Comparison of ENCODE assay signal across 8 cellular contexts in the genomic region with DNA sequence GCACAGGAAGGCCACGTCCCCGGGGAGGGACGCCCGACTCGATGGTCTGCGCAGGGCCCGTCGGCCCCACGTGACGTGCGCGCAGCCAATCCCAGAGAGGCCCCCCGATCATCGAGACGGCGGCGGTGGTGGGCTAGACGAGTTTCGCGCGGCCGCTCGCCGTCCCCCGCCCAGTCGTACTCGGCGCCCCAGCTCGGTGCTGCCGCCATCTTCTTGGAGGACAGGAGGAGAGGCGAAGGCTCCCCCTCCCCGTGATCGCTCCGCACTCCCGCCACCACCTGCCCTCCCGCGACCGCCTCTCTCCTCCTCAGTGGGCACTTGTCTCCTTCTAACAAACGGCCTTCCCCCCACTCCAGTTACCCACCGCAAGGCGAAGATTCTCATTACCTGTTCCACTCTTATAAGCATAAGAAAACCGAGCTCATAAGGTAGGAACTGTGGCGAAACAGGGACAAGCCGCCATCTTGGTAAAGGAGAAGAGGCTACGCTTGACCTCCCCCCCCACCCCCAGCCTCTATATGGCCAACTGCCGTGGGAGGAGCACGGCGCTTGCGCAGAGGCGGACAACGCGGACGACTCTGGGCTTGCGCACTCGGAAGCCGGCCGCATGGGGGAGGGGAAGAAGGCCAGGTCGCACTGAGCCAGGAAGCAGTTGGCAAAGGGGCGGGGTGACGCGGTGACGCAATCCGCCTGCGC. TPM values are rescaled to one million over a fixed set of nuclear protein-coding genes. Genes with fewer than 3 reads are reported as not detected.
DNase-seq lines count a peak whose midpoint lies in the region; ATAC-seq and TF ChIP-seq lines count a peak whose summit lies in the region.

A gene with protein sequence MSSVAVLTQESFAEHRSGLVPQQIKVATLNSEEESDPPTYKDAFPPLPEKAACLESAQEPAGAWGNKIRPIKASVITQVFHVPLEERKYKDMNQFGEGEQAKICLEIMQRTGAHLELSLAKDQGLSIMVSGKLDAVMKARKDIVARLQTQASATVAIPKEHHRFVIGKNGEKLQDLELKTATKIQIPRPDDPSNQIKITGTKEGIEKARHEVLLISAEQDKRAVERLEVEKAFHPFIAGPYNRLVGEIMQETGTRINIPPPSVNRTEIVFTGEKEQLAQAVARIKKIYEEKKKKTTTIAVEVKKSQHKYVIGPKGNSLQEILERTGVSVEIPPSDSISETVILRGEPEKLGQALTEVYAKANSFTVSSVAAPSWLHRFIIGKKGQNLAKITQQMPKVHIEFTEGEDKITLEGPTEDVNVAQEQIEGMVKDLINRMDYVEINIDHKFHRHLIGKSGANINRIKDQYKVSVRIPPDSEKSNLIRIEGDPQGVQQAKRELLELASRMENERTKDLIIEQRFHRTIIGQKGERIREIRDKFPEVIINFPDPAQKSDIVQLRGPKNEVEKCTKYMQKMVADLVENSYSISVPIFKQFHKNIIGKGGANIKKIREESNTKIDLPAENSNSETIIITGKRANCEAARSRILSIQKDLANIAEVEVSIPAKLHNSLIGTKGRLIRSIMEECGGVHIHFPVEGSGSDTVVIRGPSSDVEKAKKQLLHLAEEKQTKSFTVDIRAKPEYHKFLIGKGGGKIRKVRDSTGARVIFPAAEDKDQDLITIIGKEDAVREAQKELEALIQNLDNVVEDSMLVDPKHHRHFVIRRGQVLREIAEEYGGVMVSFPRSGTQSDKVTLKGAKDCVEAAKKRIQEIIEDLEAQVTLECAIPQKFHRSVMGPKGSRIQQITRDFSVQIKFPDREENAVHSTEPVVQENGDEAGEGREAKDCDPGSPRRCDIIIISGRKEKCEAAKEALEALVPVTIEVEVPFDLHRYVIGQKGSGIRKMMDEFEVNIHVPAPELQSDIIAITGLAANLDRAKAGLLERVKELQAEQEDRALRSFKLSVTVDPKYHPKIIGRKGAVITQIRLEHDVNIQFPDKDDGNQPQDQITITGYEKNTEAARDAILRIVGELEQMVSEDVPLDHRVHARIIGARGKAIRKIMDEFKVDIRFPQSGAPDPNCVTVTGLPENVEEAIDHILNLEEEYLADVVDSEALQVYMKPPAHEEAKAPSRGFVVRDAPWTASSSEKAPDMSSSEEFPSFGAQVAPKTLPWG (N-terminal part only) (minus strand): TSS at position 490 of the 696 bp plus-strand sequence. CDS start 48,803 bp downstream, outside the sequence.

- ATAC-seq in GM18909 (IDR thresholded peaks at IDR 0.05; ENCODE audit: poor library complexity, unreplicated experiment) = peak; percentile 74
- ATAC-seq in HG03196 (IDR thresholded peaks at IDR 0.05; ENCODE audit: unreplicated experiment) = peak; percentile 73
- peak; percentile 73 for ATAC-seq in activated B cell treated with CpG ODN at 0.5 μM for 24 hours (ENCODE audit: low read depth)

- no peaks in the 10 kb centered on the region for H3K9me3 Mint-ChIP-seq in activated B cell treated with CpG ODN at 0.5 μM for 24 hours

- H3K27ac ChIP-seq in caudate nucleus (ENCODE audit: low read depth, low read length) = peak within 1 kb of the TSS; percentile 100

- TF ChIP-seq CTCF in activated B cell treated with CpG ODN at 0.5 μM for 24 hours (IDR thresholded peaks at IDR 0.05) = no peak

- H3K27me3 Mint-ChIP-seq in activated B cell treated with CpG ODN at 0.5 μM for 24 hours = no peaks in the 10 kb centered on the region

- intact Hi-C loops in activated B cell treated with CpG ODN at 0.5 μM for 24 hours (cut with micrococcal nuclease) = loop anchor here (1.0 to 10.0 kb wide), 15 partner anchors 10 to 1911 kb away; a partner anchor contains a TSS

- H3K4me1 Mint-ChIP-seq in activated B cell treated with CpG ODN at 0.5 μM for 24 hours = peaks cover 79% of the 10 kb centered on the region

- POLR2A ChIA-PET in activated B cell treated with CpG ODN at 0.5 μM for 24 hours (lab: Charles Lee) = interaction anchor here (0.6 to 4.1 kb wide), 37 partner anchors 10 to 754 kb away, joined by 3 to 50 read pairs (median 6); a partner anchor contains a TSS

- DNase-seq in AG08395 (ENCODE audit: low spot score) (peak; percentile 99), NCI-H226 (peak; percentile 96), activated B cell treated with CpG ODN at 0.5 μM for 24 hours (peak; percentile 100), caudate nucleus (lab: John Stamatoyannopoulos, UW) (peak; percentile 80 to 100 (median 97)), inferior parietal cortex (ENCODE audit: extremely low spot score) (peak; percentile 96)
- peak; percentile 100 for DNase-seq in stimulated activated CD4-positive, alpha-beta T cell treated with anti-CD3 and anti-CD28 coated beads, Interleukin-12 subunit alpha, Interleukin-12 subunit beta, amount 100 ng/mL, for 24 hours (ENCODE audit: low read depth in 2 of 2)

- H3K4me3 Mint-ChIP-seq in activated B cell treated with CpG ODN at 0.5 μM for 24 hours = peak within 1 kb of the TSS; percentile 98

- CTCF ChIA-PET in activated B cell treated with CpG ODN at 0.5 μM for 24 hours (lab: Charles Lee) = interaction anchor here (1.2 to 1.4 kb wide), 2 partner anchors 43 to 59 kb away, joined by 3 to 5 read pairs; no protein-coding TSS in a partner anchor

- peaks cover 36% of the 10 kb centered on the region for H3K36me3 Mint-ChIP-seq in activated B cell treated with CpG ODN at 0.5 μM for 24 hours (ENCODE audit: low read depth)

- H3K27ac Mint-ChIP-seq in activated B cell treated with CpG ODN at 0.5 μM for 24 hours = peak within 1 kb of the TSS; percentile 100

RNA-seq across cellular contexts. Expression of the gene that starts here (rescaled TPM):
- 158 and 168 TPM in 2 replicates for total RNA-seq in activated B cell treated with CpG ODN at 0.5 μM for 24 hours

Comparison
In these comparisons a context has a peak if more than half of its experiments do, and no peak if none do; other contexts are left out.
1. Peak in every context shown above with its lines: DNase-seq, ATAC-seq and H3K27ac ChIP-seq.